In the genomic region with DNA sequence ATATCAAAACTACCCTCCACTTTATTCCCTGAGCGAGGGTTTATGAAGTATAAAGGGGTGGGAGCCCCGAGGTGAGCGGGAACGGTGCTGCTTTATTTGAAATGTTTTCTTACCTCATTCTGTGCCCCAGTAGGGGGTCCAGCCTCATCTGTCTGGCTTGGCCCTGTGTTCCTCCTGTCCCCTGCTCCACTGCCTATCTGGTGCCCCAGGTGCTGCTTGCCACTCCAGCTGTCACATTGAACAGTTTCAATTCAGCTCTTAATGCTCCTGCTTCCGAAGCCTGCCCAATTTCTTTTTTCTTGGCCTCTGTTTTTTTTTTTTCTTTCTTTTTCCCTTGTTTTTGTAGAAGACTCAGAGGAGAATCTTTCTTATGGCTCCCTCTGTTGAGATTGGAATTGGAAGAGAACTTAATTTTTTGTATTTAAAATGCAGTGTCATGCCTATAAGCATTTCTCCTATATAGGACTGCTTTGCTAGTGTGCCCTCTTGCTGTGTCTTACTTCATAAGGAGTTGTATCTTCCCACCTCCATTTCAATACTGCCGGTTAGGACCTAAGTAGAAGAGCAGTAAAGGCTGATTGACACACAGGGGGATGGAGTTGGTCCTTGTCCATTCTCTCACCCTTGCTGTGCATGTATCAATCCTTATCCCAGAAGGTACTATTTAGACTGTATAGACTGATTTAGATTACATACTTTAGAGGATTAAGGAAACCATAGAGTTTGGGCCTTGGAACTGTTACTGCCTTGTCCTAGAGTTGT, we compare ENCODE assay signal across 8 cellular contexts. TPM values are rescaled to one million over a fixed set of nuclear protein-coding genes. Genes with fewer than 3 reads are reported as not detected.
DNase-seq lines count a peak whose midpoint lies in the region; ATAC-seq, FAIRE-seq and TF ChIP-seq lines count a peak whose summit lies in the region.

No MANE protein-coding gene starts in this region.

- no peak for ATAC-seq in GM18873 (IDR thresholded peaks at IDR 0.05; ENCODE audit: low FRiP score, unreplicated experiment)
- no peak for ATAC-seq in GM19351 (IDR thresholded peaks at IDR 0.05; ENCODE audit: unreplicated experiment)

- WGBS in small intestine, 3 donors = 9 to 42% (median 27%) methylated on average over 6 of the region's 6 CpGs

- H3K27me3 Mint-ChIP-seq in osteocyte (ENCODE audit: unreplicated experiment) = no peaks in the 10 kb centered on the region

- DNase-seq in ELF-1 (ENCODE audit: low read depth, low spot score) (peak; percentile 11), NCI-H2171 (lab: John Stamatoyannopoulos, UW) (peak; percentile 4), osteocyte (ENCODE audit: extremely low spot score, unreplicated experiment) (no peak), small intestine (no peak)
- DNase-seq in effector CD8-positive, alpha-beta T cell (lab: John Stamatoyannopoulos, UW) = no peak

- peaks cover 27% of the 10 kb centered on the region for H3K4me1 ChIP-seq in endocrine pancreas (ENCODE audit: control insufficient read depth, insufficient read depth, low read length)
- H3K4me1 ChIP-seq in small intestine (ENCODE audit: control insufficient read depth in 2 of 2, insufficient read depth in 1 of 2, low read depth in 1 of 2, low read length in 1 of 2) = peaks cover 5 to 23% of the 10 kb centered on the region in 2 donors

- H3K36me3 ChIP-seq in endocrine pancreas (ENCODE audit: control insufficient read depth, insufficient read depth, low read length) (no peaks in the 10 kb centered on the region), small intestine (ENCODE audit: control insufficient read depth in 2 of 2, insufficient read depth in 2 of 2, low read length in 2 of 2) (peaks cover 0 to 5% of the 10 kb centered on the region in 2 donors)

- H3K27ac Mint-ChIP-seq in osteocyte (ENCODE audit: unreplicated experiment) = peak overlapping the region; percentile 61

- TF ChIP-seq CTCF in osteocyte (IDR thresholded peaks at IDR 0.05) = no peak

- H3K36me3 Mint-ChIP-seq in osteocyte (ENCODE audit: unreplicated experiment) = peaks cover 46% of the 10 kb centered on the region

- H3K27me3 ChIP-seq in endocrine pancreas (ENCODE audit: control insufficient read depth, insufficient read depth, low read length) (no peaks in the 10 kb centered on the region), small intestine (ENCODE audit: control insufficient read depth in 2 of 2, insufficient read depth in 2 of 2, low read length in 2 of 2) (no peaks in the 10 kb centered on the region)

- H3K9me3 ChIP-seq in endocrine pancreas (ENCODE audit: control insufficient read depth, low read length) (no peaks in the 10 kb centered on the region), small intestine (ENCODE audit: control insufficient read depth, low read depth) (no peaks in the 10 kb centered on the region)

- FAIRE-seq in small intestine (lab: Jason Lieb, UNC) = no peak

- H3K4me1 Mint-ChIP-seq in osteocyte (ENCODE audit: unreplicated experiment) = peaks cover 45% of the 10 kb centered on the region

- peak overlapping the region; percentile 92 for H3K9ac ChIP-seq in endocrine pancreas (ENCODE audit: control insufficient read depth, insufficient read depth, low read length)

- H3K27ac ChIP-seq in small intestine (ENCODE audit: low read depth in 1 of 2, low read length in 1 of 2) = no peak overlapping the region

- H3K4me3 Mint-ChIP-seq in osteocyte (ENCODE audit: unreplicated experiment) = peak overlapping the region; percentile 93

- H3K9me3 Mint-ChIP-seq in osteocyte (ENCODE audit: unreplicated experiment) = no peaks in the 10 kb centered on the region

- H3K4me3 ChIP-seq in endocrine pancreas (ENCODE audit: control insufficient read depth, insufficient read depth, low read length) (peak overlapping the region; percentile 97), small intestine (ENCODE audit: low read depth in 1 of 2, low read length in 2 of 2) (peak overlapping the region in 1 of 2 donors; percentile 65)

RNA-seq across cellular contexts. Expression of gene ATXN7L3B, which starts 2.3 kb away (rescaled TPM):
- 34.2 and 34.3 TPM in 2 replicates for total RNA-seq in osteocyte
- 10 to 100 TPM; 11.6 to 20.1 (median 15.4) TPM for polyA plus RNA-seq in small intestine

Comparison
In these comparisons a context has a peak if more than half of its experiments do, and no peak if none do; other contexts are left out.
1. DNase-seq: peak in ELF-1 (single experiment) and NCI-H2171 (single experiment); none in osteocyte (single experiment), effector CD8-positive, alpha-beta T cell (single experiment) and small intestine (single experiment).